ENCODE assay signal across 1 cellular context in genomic region chr19:39435499-39436349, GRCh38.
TF ChIP-seq lines count a peak whose summit lies in the region.

Gene RPS16 (minus strand): TSS chr19:39435949. CDS start chr19:39435895, 54 bp downstream.

TF ChIP-seq in HepG2, 621 proteins besides CTCF, POLR2A, EP300 and RAD21 (continued from another document and continues in another):
- TF ChIP-seq REST (IDR thresholded peaks at IDR 0.05; ENCODE audit: borderline replicate concordance in 1 of 2, low read depth in 1 of 2, low read length in 2 of 2) (peak in 1 of 2 experiments; percentile 49; a peak in 1 of 4 replicates), ZNF549 (CRISPR knock-in tag; IDR thresholded peaks at IDR 0.05) (no peak), ZNF225 (CRISPR knock-in tag; IDR thresholded peaks at IDR 0.05) (peak; percentile 97), RARA (CRISPR knock-in tag; IDR thresholded peaks at IDR 0.05) (no peak; the same call in 1 of the 2 replicates), ARID4A (CRISPR knock-in tag; IDR thresholded peaks at IDR 0.05; ENCODE audit: borderline replicate concordance) (peak; percentile 94), SRSF4 (IDR thresholded peaks at IDR 0.05; ENCODE audit: low read depth, low read length, poor library complexity, severe bottlenecking) (no peak), LRRFIP1 (CRISPR knock-in tag; conservative IDR thresholded peaks at IDR 0.05) (no peak), ZNF12 (CRISPR knock-in tag; IDR thresholded peaks at IDR 0.05) (peak; percentile 66; the same call in 1 of the 2 replicates), CHD2 (IDR thresholded peaks at IDR 0.05; ENCODE audit: low read depth, low read length) (no peak), U2AF1 (optimal IDR thresholded peaks at IDR 0.05; ENCODE audit: low read depth, low read length) (no peak), ZNF18 (CRISPR knock-in tag; IDR thresholded peaks at IDR 0.05; ENCODE audit: insufficient replicate concordance) (peak; percentile 69), NFE2 (CRISPR knock-in tag; IDR thresholded peaks at IDR 0.05) (0 out of 2 replicates have a peak, but pooled peaks have one; percentile 11), ZNF576 (CRISPR knock-in tag; IDR thresholded peaks at IDR 0.05) (no peak), JARID2 (CRISPR knock-in tag; IDR thresholded peaks at IDR 0.05; ENCODE audit: insufficient replicate concordance) (no peak), POGZ (CRISPR knock-in tag; IDR thresholded peaks at IDR 0.05) (peak; percentile 71), ZNF331 (CRISPR knock-in tag; IDR thresholded peaks at IDR 0.05) (peak; percentile 82), THRA (CRISPR knock-in tag; IDR thresholded peaks at IDR 0.05; ENCODE audit: borderline replicate concordance) (peak; percentile 38; the same call in 1 of the 2 replicates), ZNF704 (CRISPR knock-in tag; IDR thresholded peaks at IDR 0.05; ENCODE audit: borderline replicate concordance) (no peak), ZNF597 (CRISPR knock-in tag; IDR thresholded peaks at IDR 0.05) (no peak), HMG20A (CRISPR knock-in tag; IDR thresholded peaks at IDR 0.05; ENCODE audit: borderline replicate concordance) (no peak), ZNF766 (CRISPR knock-in tag; IDR thresholded peaks at IDR 0.05; ENCODE audit: borderline replicate concordance) (no peak), GATAD2A (CRISPR knock-in tag; IDR thresholded peaks at IDR 0.05) (peak; percentile 72), SRSF9 (IDR thresholded peaks at IDR 0.05; ENCODE audit: borderline replicate concordance, insufficient read depth, low read depth, low read length, poor library complexity, severe bottlenecking) (no peak), ZNF740 (CRISPR knock-in tag; IDR thresholded peaks at IDR 0.05) (no peak), SPEN (CRISPR knock-in tag; IDR thresholded peaks at IDR 0.05; ENCODE audit: low read depth) (peak; percentile 99), ZNF670 (CRISPR knock-in tag; IDR thresholded peaks at IDR 0.05; ENCODE audit: borderline replicate concordance) (0 out of 2 replicates have a peak, but pooled peaks have one; percentile 66), TEAD2 (CRISPR knock-in tag; IDR thresholded peaks at IDR 0.05) (no peak), PBX3 (CRISPR knock-in tag; IDR thresholded peaks at IDR 0.05; ENCODE audit: borderline replicate concordance) (peak; percentile 66; the same call in 1 of the 2 replicates), ADNP (CRISPR knock-in tag; IDR thresholded peaks at IDR 0.05) (no peak), TCF12 (IDR thresholded peaks at IDR 0.05) (no peak), TCF12 (CRISPR knock-in tag; IDR thresholded peaks at IDR 0.05) (no peak), SMC3 (IDR thresholded peaks at IDR 0.05; ENCODE audit: low read length) (no peak), ZNF234 (CRISPR knock-in tag; conservative IDR thresholded peaks at IDR 0.05) (no peak), ZNF850 (CRISPR knock-in tag; conservative IDR thresholded peaks at IDR 0.05) (no peak), ZFP36L1 (CRISPR knock-in tag; IDR thresholded peaks at IDR 0.05) (peak; percentile 61; the same call in 1 of the 2 replicates), ZKSCAN8 (CRISPR knock-in tag; IDR thresholded peaks at IDR 0.05; ENCODE audit: borderline replicate concordance) (peak; percentile 46; the same call in 1 of the 2 replicates), HOXA7 (CRISPR knock-in tag; IDR thresholded peaks at IDR 0.05) (no peak), JDP2 (CRISPR knock-in tag; IDR thresholded peaks at IDR 0.05; ENCODE audit: borderline replicate concordance) (no peak; the same call in 1 of the 2 replicates), ZNF468 (CRISPR knock-in tag; IDR thresholded peaks at IDR 0.05) (no peak), TFDP2 (CRISPR knock-in tag; IDR thresholded peaks at IDR 0.05) (peak; percentile 98), ZBTB7B (CRISPR knock-in tag; IDR thresholded peaks at IDR 0.05) (0 out of 2 replicates have a peak, but pooled peaks have one; percentile 18), PHB2 (IDR thresholded peaks at IDR 0.05; ENCODE audit: partially characterized antibody) (no peak)
